ENCODE assay signal across 17 cellular contexts in genomic region chr18:55499526-55499925, GRCh38.
DNase-seq lines count a peak whose midpoint lies in the region; ATAC-seq and TF ChIP-seq lines count a peak whose summit lies in the region.
"Had no signal": no experiment of that assay in that cellular context is flagged by ENCODE, and none has a peak within 500 bp of the region (broad histone marks: within the 10 kb centered on the region; RNA-seq: fewer than 3 reads in every experiment).

No MANE protein-coding gene starts in this region.

- no peak for TF ChIP-seq EP300 in transverse colon (IDR thresholded peaks at IDR 0.05; ENCODE audit: low read depth)

- no peaks in the 10 kb centered on the region for H3K27me3 ChIP-seq in IMR-90 (ENCODE audit: control insufficient read depth, insufficient read depth, low read length)
- H3K27me3 ChIP-seq in mesendoderm (ENCODE audit: insufficient read depth, low read length, poor library complexity) = no peaks in the 10 kb centered on the region
- H3K27me3 ChIP-seq in transverse colon = no peaks in the 10 kb centered on the region

- CTCF ChIA-PET in IMR-90 (lab: Yijun Ruan, JAX) = no interaction called here
- CTCF ChIA-PET in activated naive CD4-positive, alpha-beta T cell treated with anti-CD3 and anti-CD28 coated beads, Interleukin-2, amount 10 ng/mL, durations not matched to agents 7 days and 5 days (lab: Charles Lee) = no interaction called here

- TF ChIP-seq CTCF in IMR-90 (conservative IDR thresholded peaks at IDR 0.05; ENCODE audit: low read depth, low read length) = no peak
- TF ChIP-seq CTCF in transverse colon (IDR thresholded peaks at IDR 0.05) = no peak

- H3K56ac ChIP-seq in IMR-90 (ENCODE audit: extremely low read depth, insufficient read depth, low read length) (peak overlapping the region; percentile 32; the same call in 1 of the 2 replicates), mesendoderm (ENCODE audit: low read length) (no peak overlapping the region)

- H2AK9ac ChIP-seq in IMR-90 (replicated peaks; ENCODE audit: low read depth, low read length, poor library complexity) = no peak overlapping the region

- H3K18ac ChIP-seq in IMR-90 (ENCODE audit: low read depth, low read length) (peak overlapping the region; percentile 88), mesendoderm (ENCODE audit: low read length) (peak overlapping the region; percentile 23)

- H3K9me3 Mint-ChIP-seq in activated naive CD4-positive, alpha-beta T cell treated with anti-CD3 and anti-CD28 coated beads, Interleukin-2, amount 10 ng/mL, durations not matched to agents 7 days and 5 days = no peaks in the 10 kb centered on the region
- H3K9me3 Mint-ChIP-seq: activated T-cell treated with anti-CD3 and anti-CD28 coated beads, Interleukin-2, amount 50 U/mL, for 24 hours; dendritic cell treated with granulocyte-macrophage colony-stimulating factor and Interleukin-4, amounts not matched to agents 40 ng/mL and 50 ng/mL, for 4 days had no signal

- H3K79me1 ChIP-seq in IMR-90 (ENCODE audit: low read depth in 1 of 2, low read length in 2 of 2) (peaks cover 6 to 58% of the 10 kb centered on the region in 2 experiments), mesendoderm (ENCODE audit: low read length) (peaks cover 7% of the 10 kb centered on the region)

- H3K4me3 Mint-ChIP-seq in activated naive CD4-positive, alpha-beta T cell treated with anti-CD3 and anti-CD28 coated beads, Interleukin-2, amount 10 ng/mL, durations not matched to agents 7 days and 5 days = no peak overlapping the region
- H3K4me3 Mint-ChIP-seq: activated T-cell treated with anti-CD3 and anti-CD28 coated beads, Interleukin-2, amount 50 U/mL, for 24 hours; B cell; dendritic cell treated with granulocyte-macrophage colony-stimulating factor and Interleukin-4, amounts not matched to agents 40 ng/mL and 50 ng/mL, for 4 days had no signal

- peak overlapping the region; percentile 95 for H3K23ac ChIP-seq in IMR-90 (ENCODE audit: low read depth, low read length)
- H3K23ac ChIP-seq in mesendoderm (ENCODE audit: low read length) = no peak overlapping the region

- H3K4ac ChIP-seq in IMR-90 (ENCODE audit: low read depth, low read length) (peak overlapping the region; percentile 93), mesendoderm (ENCODE audit: low read depth, low read length) (no peak overlapping the region)

- no peak for TF ChIP-seq RAD21 in IMR-90 (IDR thresholded peaks at IDR 0.05; ENCODE audit: low read length)

- peak overlapping the region; percentile 96 for H2BK20ac ChIP-seq in IMR-90 (ENCODE audit: low read depth, low read length)

- BruUV-seq in IMR-90 (replicated peaks; lab: Mats Ljungman, UMichigan) = no TSS peak

- peak overlapping the region; percentile 91 for H4K91ac ChIP-seq in IMR-90 (ENCODE audit: insufficient read depth, low read depth, low read length)

- peak overlapping the region; percentile 91 for H4K5ac ChIP-seq in IMR-90 (ENCODE audit: low read depth, low read length)
- H4K5ac ChIP-seq in mesendoderm (ENCODE audit: low read length) = no peak overlapping the region

- H3K9ac ChIP-seq in IMR-90 (ENCODE audit: low read depth, low read length) = no peak overlapping the region; the same call in 1 of the 2 replicates
- H3K9ac ChIP-seq in mesendoderm (ENCODE audit: low read length) = no peak overlapping the region

- H3K79me2 ChIP-seq in mesendoderm (ENCODE audit: control insufficient read depth, insufficient read depth, low read length) = peaks cover 32% of the 10 kb centered on the region

- H3K4me1 ChIP-seq in IMR-90 (ENCODE audit: control insufficient read depth, insufficient read depth, low read length) (peaks cover 18% of the 10 kb centered on the region), mesendoderm (ENCODE audit: control insufficient read depth, low read depth, low read length) (no peaks in the 10 kb centered on the region), transverse colon (no peaks in the 10 kb centered on the region)

- 90% methylated on average over 3 of the region's 3 CpGs; no CpG with 5 or more reads in 1 of the 2 experiments for WGBS in IMR-90 (ENCODE audit: extremely low coverage in 2 of 2, insufficient read length in 1 of 2), 2 experiments
- WGBS in mesendoderm (ENCODE audit: extremely low coverage, insufficient coverage, low lambda C conversion rate) = no CpG with 5 or more reads among the region's 3 CpGs
- WGBS in transverse colon (ENCODE audit: low coverage in 1 of 2), 2 donors = 85 to 100% methylated on average over 2 to 3 of the region's 3 CpGs

- DNase-seq in IMR-90 = no peak
- DNase-seq in cerebellar cortex (ENCODE audit: low spot score) = peak; percentile 58
- no peak for DNase-seq in mesendoderm
- DNase-seq in transverse colon = no peak
- no peak for DNase-seq in activated naive CD4-positive, alpha-beta T cell treated with anti-CD3 and anti-CD28 coated beads, Interleukin-2, amount 10 ng/mL, durations not matched to agents 7 days and 5 days
- DNase-seq in stimulated activated CD4-positive, alpha-beta T cell treated with anti-CD3 and anti-CD28 coated beads, Interleukin-1b, Interleukin-23, amount 100 ng/mL, for 48 hours = no peak
- DNase-seq: activated T-cell treated with anti-CD3 and anti-CD28 coated beads, Interleukin-2, amount 50 U/mL, for 24 hours; Calu3; H7; hippocampal formation; NCI-H1105 treated with DMSO at 0.1 percent for 48 hours; occipital lobe; SIG-M5; stimulated activated CD4-positive, alpha-beta T cell treated with anti-CD3 and anti-CD28 coated beads, Interleukin-15, amount 100 ng/mL, for 24 hours had no signal

- ATAC-seq in IMR-90 (ENCODE audit: low read depth) (no peak), GM21390 (IDR thresholded peaks at IDR 0.05; ENCODE audit: unreplicated experiment) (no peak)

- in situ Hi-C loops in IMR-90 (cut with MboI; ENCODE audit: low sequenced_read_pairs) = no loop called here
- in situ Hi-C loops in transverse colon (cut with MboI; ENCODE audit: low pct_ligation_motif_present in 1 of 4, low pct_unique_long_range_greater_than_20kb in 1 of 4, low sequenced_read_pairs in 3 of 4) = no loop called here

- H4K8ac ChIP-seq in IMR-90 (ENCODE audit: low read depth in 2 of 2, low read length in 2 of 2) (peak overlapping the region; percentile 7 to 78; a peak in 3 of 4 replicates), mesendoderm (ENCODE audit: low read depth, low read length) (no peak overlapping the region)

- H2AK5ac ChIP-seq in IMR-90 (ENCODE audit: low read depth, low read length) = peak overlapping the region; percentile 41
- H2AK5ac ChIP-seq in mesendoderm (ENCODE audit: low read length) = no peak overlapping the region

- intact Hi-C loops in IMR-90 (cut with micrococcal nuclease) = no loop called here
- intact Hi-C loops in transverse colon (cut with DNase I; ENCODE audit: low total_unique reads) = no loop called here

- H3K9me3 ChIP-seq in IMR-90 (ENCODE audit: control insufficient read depth, insufficient read depth, low read length) (no peaks in the 10 kb centered on the region), transverse colon (no peaks in the 10 kb centered on the region)

- H2BK15ac ChIP-seq in IMR-90 (ENCODE audit: low read depth, low read length) = peak overlapping the region; percentile 94; the same call in 2 of the 3 replicates
- no peak overlapping the region for H2BK15ac ChIP-seq in mesendoderm (replicated peaks; ENCODE audit: low read depth)

- H3K36me3 Mint-ChIP-seq in activated naive CD4-positive, alpha-beta T cell treated with anti-CD3 and anti-CD28 coated beads, Interleukin-2, amount 10 ng/mL, durations not matched to agents 7 days and 5 days = no peaks in the 10 kb centered on the region

- H3K27ac Mint-ChIP-seq in activated naive CD4-positive, alpha-beta T cell treated with anti-CD3 and anti-CD28 coated beads, Interleukin-2, amount 10 ng/mL, durations not matched to agents 7 days and 5 days = no peak overlapping the region
- H3K27ac Mint-ChIP-seq: activated T-cell treated with anti-CD3 and anti-CD28 coated beads, Interleukin-2, amount 50 U/mL, for 24 hours; B cell; dendritic cell treated with granulocyte-macrophage colony-stimulating factor and Interleukin-4, amounts not matched to agents 40 ng/mL and 50 ng/mL, for 4 days had no signal

- H3K4me3 ChIP-seq in IMR-90 (ENCODE audit: insufficient read depth, low read depth, low read length) (no peak overlapping the region), mesendoderm (ENCODE audit: low read length) (no peak overlapping the region), transverse colon (no peak overlapping the region)

- peaks cover 3% of the 10 kb centered on the region for H3K27me3 Mint-ChIP-seq in activated naive CD4-positive, alpha-beta T cell treated with anti-CD3 and anti-CD28 coated beads, Interleukin-2, amount 10 ng/mL, durations not matched to agents 7 days and 5 days
- H3K27me3 Mint-ChIP-seq: dendritic cell treated with granulocyte-macrophage colony-stimulating factor and Interleukin-4, amounts not matched to agents 40 ng/mL and 50 ng/mL, for 4 days had no signal

- peak overlapping the region; percentile 89 for H3K14ac ChIP-seq in IMR-90 (replicated peaks; ENCODE audit: low read depth, low read length)

- no peaks in the 10 kb centered on the region for H4K20me1 ChIP-seq in IMR-90 (ENCODE audit: insufficient read depth, low read length)

- H2BK5ac ChIP-seq in IMR-90 (ENCODE audit: low read depth, low read length, poor library complexity, severe bottlenecking) (peak overlapping the region; percentile 98), mesendoderm (ENCODE audit: low read length) (no peak overlapping the region)

- H3K36me3 ChIP-seq in IMR-90 (ENCODE audit: control insufficient read depth, insufficient read depth, low read length) = no peaks in the 10 kb centered on the region
- H3K36me3 ChIP-seq in mesendoderm (ENCODE audit: control insufficient read depth, insufficient read depth, low read length) = no peaks in the 10 kb centered on the region
- H3K36me3 ChIP-seq in transverse colon = no peaks in the 10 kb centered on the region

- no peaks in the 10 kb centered on the region for H3K4me1 Mint-ChIP-seq in activated naive CD4-positive, alpha-beta T cell treated with anti-CD3 and anti-CD28 coated beads, Interleukin-2, amount 10 ng/mL, durations not matched to agents 7 days and 5 days

- H2BK120ac ChIP-seq in IMR-90 (ENCODE audit: low read depth, low read length) = peak overlapping the region; percentile 93
- no peak overlapping the region for H2BK120ac ChIP-seq in mesendoderm (ENCODE audit: low read depth, low read length)

- H3K4me2 ChIP-seq in IMR-90 (ENCODE audit: low read depth, low read length) (no peak overlapping the region; the same call in 1 of the 2 replicates), mesendoderm (ENCODE audit: low read length) (no peak overlapping the region)

- POLR2A ChIA-PET in IMR-90 (lab: Charles Lee; ENCODE audit: unreplicated experiment) = interaction anchor here (0.7 kb wide), 1 partner anchor 1076 kb away, joined by 5 read pairs; no protein-coding TSS in a partner anchor

- H2AFZ ChIP-seq in IMR-90 (replicated peaks; ENCODE audit: low read length, poor library complexity) = no peak overlapping the region

- H3K27ac ChIP-seq in IMR-90 (ENCODE audit: insufficient read depth, low read length) (peak overlapping the region; percentile 52), mesendoderm (ENCODE audit: low read depth, low read length) (no peak overlapping the region), transverse colon (peak overlapping the region; percentile 37 to 57 (median 56))

- dilution Hi-C loops in IMR-90 (cut with HindIII; ENCODE audit: low sequenced_read_pairs, unreplicated experiment) = no loop called here

- H3K9me1 ChIP-seq in IMR-90 (ENCODE audit: insufficient read depth, low read length) = peaks cover 8% of the 10 kb centered on the region

- no peak for TF ChIP-seq POLR2A in IMR-90 (IDR thresholded peaks at IDR 0.05; ENCODE audit: low read depth, low read length)
- no peak for TF ChIP-seq POLR2A in transverse colon (IDR thresholded peaks at IDR 0.05)
